ENCODE assay signal across 8 cellular contexts in genomic region chr19:51002542-51003311, GRCh38. TPM values are rescaled to one million over a fixed set of nuclear protein-coding genes. Genes with fewer than 3 reads are reported as not detected.
DNase-seq lines count a peak whose midpoint lies in the region; ATAC-seq and TF ChIP-seq lines count a peak whose summit lies in the region.

No MANE protein-coding gene starts in this region.

- H3K27me3 ChIP-seq in BLaER1, result no peaks in the 10 kb centered on the region

- TF ChIP-seq CTCF in GM13976 (IDR thresholded peaks at IDR 0.05; ENCODE audit: borderline replicate concordance, control extremely low read depth, extremely low read depth, insufficient read depth, missing control alignments), result no peak

- peak overlapping the region; percentile 42 for H3K4me2 ChIP-seq in BLaER1

- no peak overlapping the region for H3K27ac ChIP-seq in BLaER1

- no peaks in the 10 kb centered on the region for H4K20me1 ChIP-seq in BLaER1

- in situ Hi-C loops in GM13976 (cut with MboI; ENCODE audit: low sequenced_read_pairs, unreplicated experiment), result no loop called here

- H3K36me3 ChIP-seq in BLaER1, result no peaks in the 10 kb centered on the region

- intact Hi-C loops in left ventricle myocardium superior (cut with micrococcal nuclease), result no loop called here

- H3K9me3 ChIP-seq in BLaER1, result no peaks in the 10 kb centered on the region

- H3K9ac ChIP-seq in BLaER1, result no peak overlapping the region

- H3K4me3 ChIP-seq in BLaER1, result no peak overlapping the region

- peak; percentile 60 for DNase-seq in GM13976 (ENCODE audit: low spot score)
- peak; percentile 6 for DNase-seq in SK-N-DZ (ENCODE audit: low spot score)
- DNase-seq in iPS-NIHi11 (ENCODE audit: low spot score), result peak; percentile 89
- DNase-seq in cerebellar nuclear complex (lab: John Stamatoyannopoulos, UW), result no peak
- no peak for DNase-seq in left ventricle myocardium superior

- H3K4me1 ChIP-seq in BLaER1, result peaks cover 12% of the 10 kb centered on the region

- ATAC-seq in HG03442 (IDR thresholded peaks at IDR 0.05; ENCODE audit: unreplicated experiment), result no peak
- no peak for ATAC-seq in HG03135 (IDR thresholded peaks at IDR 0.05; ENCODE audit: unreplicated experiment)
- ATAC-seq in left ventricle myocardium superior, result no peak

RNA-seq across cellular contexts. Expression of gene KLK8, which starts 1.3 kb away (rescaled TPM):
- not detected in 2 replicates for polyA plus RNA-seq in SK-N-DZ (2014; cell fraction: cytosol; rRNA removed)
- not detected in 2 replicates for polyA plus RNA-seq in SK-N-DZ (2014; cell fraction: nucleus; rRNA removed)
- not detected for total RNA-seq in left ventricle myocardium superior

RNA-seq across cellular contexts. Expression of gene KLK10, which starts 16.8 kb away (rescaled TPM):
- not detected in 2 replicates for polyA plus RNA-seq in SK-N-DZ (2014; cell fraction: cytosol; rRNA removed)
- not detected in 2 replicates for polyA plus RNA-seq in SK-N-DZ (2014; cell fraction: nucleus; rRNA removed)
- 0.50 TPM for total RNA-seq in left ventricle myocardium superior

RNA-seq across cellular contexts. Expression of gene KLK7, which starts 19.0 kb away (rescaled TPM):
- polyA plus RNA-seq in SK-N-DZ (2014; cell fraction: cytosol; rRNA removed), result not detected in 2 replicates
- polyA plus RNA-seq in SK-N-DZ (2014; cell fraction: nucleus; rRNA removed), result not detected in 2 replicates
- total RNA-seq in left ventricle myocardium superior, result not detected

RNA-seq across cellular contexts. Expression of gene KLK11, which starts 23.7 kb away (rescaled TPM):
- polyA plus RNA-seq in SK-N-DZ (2014; cell fraction: cytosol; rRNA removed), result not detected in 2 replicates
- not detected in 2 replicates for polyA plus RNA-seq in SK-N-DZ (2014; cell fraction: nucleus; rRNA removed)
- total RNA-seq in left ventricle myocardium superior, result 0.62 TPM

RNA-seq across cellular contexts. Expression of gene KLK12, which starts 32.1 kb away (rescaled TPM):
- polyA plus RNA-seq in SK-N-DZ (2014; cell fraction: cytosol; rRNA removed), result not detected in 2 replicates
- polyA plus RNA-seq in SK-N-DZ (2014; cell fraction: nucleus; rRNA removed), result not detected in 2 replicates
- total RNA-seq in left ventricle myocardium superior, result not detected

Comparison
In these comparisons a context has a peak if more than half of its experiments do, and no peak if none do; other contexts are left out.
1. DNase-seq: peak in GM13976 (single experiment), SK-N-DZ (single experiment) and iPS-NIHi11 (single experiment); none in cerebellar nuclear complex (0 of 2) and left ventricle myocardium superior (single experiment).